Comparison of ENCODE assay signal across 17 cellular contexts in the genomic region with DNA sequence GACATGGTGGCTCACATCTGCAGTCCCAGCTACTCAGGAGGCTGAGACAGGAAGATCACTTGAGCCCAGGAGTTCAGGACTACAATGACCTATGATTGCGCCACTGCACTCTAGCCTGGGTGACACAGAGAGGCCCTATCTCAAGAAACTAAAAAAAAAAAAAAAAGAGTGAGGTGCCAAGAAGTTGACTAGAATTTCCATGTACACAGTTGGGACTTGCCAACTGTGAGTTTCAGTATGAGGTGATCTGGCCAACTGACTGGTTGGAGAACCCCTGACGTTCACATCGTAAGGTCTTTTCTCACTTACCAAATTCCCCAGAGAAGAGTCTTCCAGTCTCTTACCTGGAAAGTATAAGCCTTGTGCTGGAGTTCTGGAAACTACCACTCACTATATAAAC. TPM values are rescaled to one million over a fixed set of nuclear protein-coding genes. Genes with fewer than 3 reads are reported as not detected.
DNase-seq lines count a peak whose midpoint lies in the region; ATAC-seq, FAIRE-seq and TF ChIP-seq lines count a peak whose summit lies in the region.
"Had no signal": no experiment of that assay in that cellular context is flagged by ENCODE, and none has a peak within 500 bp of the region (broad histone marks: within the 10 kb centered on the region; RNA-seq: fewer than 3 reads in every experiment).

No MANE protein-coding gene starts in this region.

- H3K27me3 Mint-ChIP-seq in T-helper 2 cell treated with Interferon-gamma antibody and Interleukin-4, amounts not matched to agents 5 μg/mL and 100 μg/mL, for 36 hours (ENCODE audit: low read depth): no peaks in the 10 kb centered on the region
- H3K27me3 Mint-ChIP-seq: activated B cell treated with CpG ODN at 0.5 μM for 24 hours had no signal

- FAIRE-seq in GM18507 (lab: Jason Lieb, UNC): peak; percentile 65
- FAIRE-seq: H1 had no signal

- H3K36me3 Mint-ChIP-seq in T-helper 2 cell treated with Interferon-gamma antibody and Interleukin-4, amounts not matched to agents 5 μg/mL and 100 μg/mL, for 36 hours (ENCODE audit: low read depth): no peaks in the 10 kb centered on the region

- no peaks in the 10 kb centered on the region for H3K9me3 Mint-ChIP-seq in T-helper 2 cell treated with Interferon-gamma antibody and Interleukin-4, amounts not matched to agents 5 μg/mL and 100 μg/mL, for 36 hours
- H3K9me3 Mint-ChIP-seq: activated B cell treated with CpG ODN at 0.5 μM for 24 hours had no signal

- no peak for TF ChIP-seq CTCF in lower lobe of right lung (IDR thresholded peaks at IDR 0.05)

- peak in 1 of 2 donors; percentile 7 for ATAC-seq in lower lobe of right lung
- ATAC-seq: heart right ventricle, left colon, sciatic nerve had no signal

- peak overlapping the region; percentile 46 for H3K27ac ChIP-seq in lower lobe of right lung
- H3K27ac ChIP-seq: C4-2B, epithelial cell of prostate, HL-60, thoracic aorta had no signal

- H3K4me1 Mint-ChIP-seq in T-helper 2 cell treated with Interferon-gamma antibody and Interleukin-4, amounts not matched to agents 5 μg/mL and 100 μg/mL, for 36 hours (ENCODE audit: low read depth): peaks cover 30% of the 10 kb centered on the region

- intact Hi-C loops in lower lobe of right lung (cut with DNase I): no loop called here

- peak overlapping the region; percentile 53 for H3K4me3 Mint-ChIP-seq in T-helper 2 cell treated with Interferon-gamma antibody and Interleukin-4, amounts not matched to agents 5 μg/mL and 100 μg/mL, for 36 hours
- H3K4me3 Mint-ChIP-seq: activated B cell treated with CpG ODN at 0.5 μM for 24 hours, nephron progenitor cell had no signal

- H3K4me3 ChIP-seq in lower lobe of right lung: no peak overlapping the region
- H3K4me3 ChIP-seq: heart right ventricle, thoracic aorta had no signal

- no peaks in the 10 kb centered on the region for H3K27me3 ChIP-seq in lower lobe of right lung (ENCODE audit: low read depth)
- H3K27me3 ChIP-seq: heart right ventricle had no signal

- peak overlapping the region; percentile 85 for H3K27ac Mint-ChIP-seq in T-helper 2 cell treated with Interferon-gamma antibody and Interleukin-4, amounts not matched to agents 5 μg/mL and 100 μg/mL, for 36 hours
- H3K27ac Mint-ChIP-seq: activated B cell treated with CpG ODN at 0.5 μM for 24 hours had no signal

- H3K9me3 ChIP-seq in lower lobe of right lung: no peaks in the 10 kb centered on the region
- H3K9me3 ChIP-seq: heart right ventricle, thoracic aorta had no signal

- peaks cover 7% of the 10 kb centered on the region for H3K36me3 ChIP-seq in lower lobe of right lung
- H3K36me3 ChIP-seq: thoracic aorta had no signal

- no peak for DNase-seq in GM18507 (ENCODE audit: extremely low spot score, insufficient read length, low read depth)
- DNase-seq in T-helper 2 cell treated with Interferon-gamma antibody and Interleukin-4, amounts not matched to agents 5 μg/mL and 100 μg/mL, for 36 hours (ENCODE audit: low spot score): peak; percentile 50
- DNase-seq in lower lobe of right lung: peak; percentile 70
- DNase-seq in cerebellar cortex (ENCODE audit: low spot score): no peak
- no peak for DNase-seq in NCI-H2171 treated with DMSO at 0.1 percent for 48 hours (lab: John Stamatoyannopoulos, UW)
- DNase-seq: activated B cell treated with CpG ODN at 0.5 μM for 24 hours, activated gamma-delta T cell treated with Interleukin-2 at 50 U/mL for 16 hours, heart right ventricle, left colon, NCI-H2171, nephron progenitor cell had no signal

- peaks cover 23% of the 10 kb centered on the region for H3K4me1 ChIP-seq in lower lobe of right lung

RNA-seq across cellular contexts. Expression of gene MED11, which starts 3.1 kb away (rescaled TPM):
- total RNA-seq in lower lobe of right lung: 22.9 TPM

RNA-seq across cellular contexts. Expression of gene ZMYND15, which starts 11.5 kb away (rescaled TPM):
- 13.3 TPM for total RNA-seq in lower lobe of right lung

RNA-seq across cellular contexts. Expression of gene CXCL16, which starts 11.6 kb away (rescaled TPM):
- 249 TPM for total RNA-seq in lower lobe of right lung

RNA-seq across cellular contexts. Expression of gene ARRB2, which starts 17.7 kb away (rescaled TPM):
- 201 TPM for total RNA-seq in lower lobe of right lung

RNA-seq across cellular contexts. Expression of gene PELP1, which starts 24.2 kb away (rescaled TPM):
- total RNA-seq in lower lobe of right lung: 37.4 TPM

Comparison
In these comparisons a context has a peak if more than half of its experiments do, and no peak if none do; other contexts are left out.
1. DNase-seq: peak in T-helper 2 cell treated with Interferon-gamma antibody and Interleukin-4, amounts not matched to agents 5 μg/mL and 100 μg/mL, for 36 hours (single experiment) and lower lobe of right lung (single experiment); none in GM18507 (single experiment), cerebellar cortex (single experiment) and NCI-H2171 treated with DMSO at 0.1 percent for 48 hours (single experiment).